In the genomic region with DNA sequence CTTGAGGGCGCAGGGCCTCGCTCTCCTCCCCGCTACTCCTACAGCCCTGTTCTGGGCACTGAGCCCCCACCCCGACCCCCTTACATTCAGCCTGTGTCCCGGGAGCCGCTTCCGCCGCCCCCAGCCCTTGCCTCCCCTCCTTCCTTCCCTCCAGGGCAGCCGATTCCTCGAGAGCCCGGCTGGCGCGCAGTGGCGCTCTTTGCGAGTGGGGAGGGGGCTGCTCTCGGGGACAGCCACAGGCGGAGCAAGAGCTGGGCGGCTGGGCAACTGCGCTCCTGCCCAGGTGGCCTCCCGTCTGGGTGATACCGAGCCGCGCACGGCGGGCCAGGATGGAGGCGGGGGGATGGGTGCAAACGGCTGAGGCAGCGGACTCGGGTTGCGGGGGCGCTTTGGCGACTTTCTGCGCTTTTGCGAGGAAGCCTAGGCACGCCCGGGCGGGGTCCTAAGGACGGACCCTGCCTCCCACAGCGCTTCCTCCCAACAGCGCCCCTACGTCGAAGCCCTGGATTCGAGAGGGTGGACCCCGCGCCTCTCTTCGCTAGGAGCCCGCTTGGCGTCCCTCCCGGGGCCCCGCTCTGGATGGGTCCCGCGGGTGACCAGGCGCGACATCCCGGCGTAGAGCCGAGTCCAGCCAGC, we compare ENCODE assay signal across 1 cellular context.
TF ChIP-seq lines count a peak whose summit lies in the region.

No MANE protein-coding gene starts in this region.

TF ChIP-seq in HCT116, 20 proteins besides CTCF, POLR2A, EP300 and RAD21 (continued from another document):
- no peak for TF ChIP-seq SIN3A (IDR thresholded peaks at IDR 0.05; ENCODE audit: low read depth)
- TF ChIP-seq, protein P1, sequence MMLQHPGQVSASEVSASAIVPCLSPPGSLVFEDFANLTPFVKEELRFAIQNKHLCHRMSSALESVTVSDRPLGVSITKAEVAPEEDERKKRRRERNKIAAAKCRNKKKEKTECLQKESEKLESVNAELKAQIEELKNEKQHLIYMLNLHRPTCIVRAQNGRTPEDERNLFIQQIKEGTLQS (IDR thresholded peaks at IDR 0.05) = no peak
